In genomic region chr6:157989541-157990289, GRCh38 we compare ENCODE assay signal across 8 cellular contexts. TPM values are rescaled to one million over a fixed set of nuclear protein-coding genes. Genes with fewer than 3 reads are reported as not detected.
DNase-seq lines count a peak whose midpoint lies in the region; ATAC-seq, FAIRE-seq and TF ChIP-seq lines count a peak whose summit lies in the region.

No MANE protein-coding gene starts in this region.

- intact Hi-C loops in posterior vena cava (cut with DNase I) = no loop called here

- H3K4me3 ChIP-seq in fibroblast of pulmonary artery (replicated peaks; ENCODE audit: low read depth, low read length) = no peak overlapping the region

- peak; percentile 12 for ATAC-seq in HG03457 (IDR thresholded peaks at IDR 0.05; ENCODE audit: unreplicated experiment)
- ATAC-seq in GM18517 (IDR thresholded peaks at IDR 0.05; ENCODE audit: unreplicated experiment) = no peak
- ATAC-seq in HG03196 (IDR thresholded peaks at IDR 0.05; ENCODE audit: unreplicated experiment) = no peak

- DNase-seq in Ammon's horn (ENCODE audit: low spot score) = peak; percentile 52
- peak; percentile 92 for DNase-seq in T1000 (lab: John Stamatoyannopoulos, UW)
- peak; percentile 41 for DNase-seq in fibroblast of pulmonary artery (ENCODE audit: low read depth)
- DNase-seq in posterior vena cava (ENCODE audit: low spot score) = peak; percentile 80
- DNase-seq in GM12891 (ENCODE audit: insufficient read length, low spot score) = no peak

- TF ChIP-seq CTCF in fibroblast of pulmonary artery (IDR thresholded peaks at IDR 0.05; ENCODE audit: low read length, missing control alignments) = no peak

- FAIRE-seq in GM12891 (lab: Jason Lieb, UNC) = no peak

- TF ChIP-seq POLR2A in GM12891 (IDR thresholded peaks at IDR 0.05; ENCODE audit: low read depth, low read length) = no peak

TF ChIP-seq in GM12891, 5 proteins besides CTCF, POLR2A, EP300 and RAD21:
- TF ChIP-seq POU2F2 (IDR thresholded peaks at IDR 0.05; ENCODE audit: low read depth, low read length) (no peak), POLR2AphosphoS5 (IDR thresholded peaks at IDR 0.05; ENCODE audit: low read depth, low read length) (no peak), PAX5 (IDR thresholded peaks at IDR 0.05; ENCODE audit: insufficient read depth, low read length, severe bottlenecking) (no peak), TAF1 (IDR thresholded peaks at IDR 0.05; ENCODE audit: low read depth, low read length) (no peak), SPI1 (IDR thresholded peaks at IDR 0.05; ENCODE audit: low read depth, low read length) (no peak)

RNA-seq across cellular contexts. Expression of gene SYNJ2, which starts 8.1 kb away (rescaled TPM):
- total RNA-seq in posterior vena cava = 10 to 100 TPM; 19.6 to 30.4 TPM
- 0.65 TPM for polyA plus RNA-seq in GM12891 (2012; ENCODE audit: low read depth, missing spikeins)
